8 cellular contexts compared by ENCODE assay signal in the genomic region with DNA sequence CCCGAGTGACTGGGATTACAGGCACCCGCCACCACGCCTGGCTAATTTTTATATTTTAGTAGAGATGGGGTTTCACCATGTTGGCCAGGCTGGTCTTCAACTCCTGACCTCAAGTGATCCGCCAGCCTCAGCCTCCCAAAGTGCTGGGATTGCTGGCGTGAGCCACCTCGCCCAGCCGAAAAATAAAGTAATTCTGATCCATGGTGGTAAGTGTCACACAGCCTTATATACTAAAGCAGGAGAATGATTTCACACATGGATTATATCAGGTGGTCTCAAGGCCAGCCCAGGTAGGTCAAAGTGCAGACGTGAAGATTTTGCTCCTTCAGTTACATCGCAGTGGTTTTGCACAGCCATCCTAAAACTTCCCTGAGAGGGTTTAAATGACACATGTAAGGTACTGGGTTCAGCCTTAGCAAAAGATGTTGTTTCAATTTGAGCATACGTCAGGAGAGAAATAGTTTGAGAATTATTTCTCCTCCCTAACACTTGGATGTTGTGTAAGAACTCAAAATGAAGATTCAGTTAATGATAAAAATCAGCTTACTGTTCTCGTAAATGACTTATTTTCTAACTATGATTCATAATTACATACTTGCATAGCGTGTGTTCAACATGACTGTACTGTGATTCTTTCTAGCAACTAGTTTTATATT.
DNase-seq lines count a peak whose midpoint lies in the region; ATAC-seq and TF ChIP-seq lines count a peak whose summit lies in the region.

No MANE protein-coding gene starts in this region.

- H3K4me3 ChIP-seq in CD4-positive, CD25-positive, alpha-beta regulatory T cell (ENCODE audit: low read depth, low read length), result peak overlapping the region; percentile 72

- no peaks in the 10 kb centered on the region for H3K9me3 ChIP-seq in CD4-positive, CD25-positive, alpha-beta regulatory T cell (ENCODE audit: control insufficient read depth in 2 of 2, low read length in 2 of 2)

- no peaks in the 10 kb centered on the region for H3K27me3 Mint-ChIP-seq in CD4-positive, CD25-positive, alpha-beta regulatory T cell
- peaks cover 1% of the 10 kb centered on the region for H3K27me3 Mint-ChIP-seq in IgD-negative memory B cell
- H3K27me3 Mint-ChIP-seq in activated naive CD8-positive, alpha-beta T cell, result no peaks in the 10 kb centered on the region
- H3K27me3 Mint-ChIP-seq in memory B cell, result no peaks in the 10 kb centered on the region
- H3K27me3 Mint-ChIP-seq in nephron progenitor cell (ENCODE audit: low read depth, poor library complexity), result no peaks in the 10 kb centered on the region

- ATAC-seq in CD4-positive, CD25-positive, alpha-beta regulatory T cell (ENCODE audit: low read depth in 2 of 2), result peak; percentile 54 to 57
- ATAC-seq in memory B cell (ENCODE audit: low read depth) (no peak), GM19463 (IDR thresholded peaks at IDR 0.05; ENCODE audit: unreplicated experiment) (no peak), GM18511 (IDR thresholded peaks at IDR 0.05; ENCODE audit: unreplicated experiment) (no peak)

- no peak for TF ChIP-seq CTCF in nephron progenitor cell (IDR thresholded peaks at IDR 0.05)

- H3K4me1 Mint-ChIP-seq in CD4-positive, CD25-positive, alpha-beta regulatory T cell, result peaks cover 35 to 63% (median 50%) of the 10 kb centered on the region in 4 donors
- peaks cover 35 to 40% (median 39%) of the 10 kb centered on the region in 3 donors for H3K4me1 Mint-ChIP-seq in IgD-negative memory B cell
- peaks cover 53% of the 10 kb centered on the region for H3K4me1 Mint-ChIP-seq in activated naive CD8-positive, alpha-beta T cell (ENCODE audit: low read depth)
- H3K4me1 Mint-ChIP-seq in memory B cell, result peaks cover 34% of the 10 kb centered on the region
- no peaks in the 10 kb centered on the region for H3K4me1 Mint-ChIP-seq in nephron progenitor cell

- H3K27ac Mint-ChIP-seq in CD4-positive, CD25-positive, alpha-beta regulatory T cell, result peak overlapping the region; percentile 92 to 98 (median 95)
- H3K27ac Mint-ChIP-seq in IgD-negative memory B cell (peak overlapping the region; percentile 81 to 91 (median 89)), memory B cell (peak overlapping the region; percentile 91), nephron progenitor cell (no peak overlapping the region)
- H3K27ac Mint-ChIP-seq in activated naive CD8-positive, alpha-beta T cell, result peak overlapping the region; percentile 81

- no peaks in the 10 kb centered on the region for H3K36me3 ChIP-seq in CD4-positive, CD25-positive, alpha-beta regulatory T cell (ENCODE audit: control insufficient read depth, insufficient read depth, low read length)

- H3K27ac ChIP-seq in CD4-positive, CD25-positive, alpha-beta regulatory T cell (ENCODE audit: insufficient read depth, low read length, poor library complexity, severe bottlenecking), result peak overlapping the region; percentile 78

- H3K9me3 Mint-ChIP-seq in CD4-positive, CD25-positive, alpha-beta regulatory T cell, result peaks cover 0 to 2% (median 0%) of the 10 kb centered on the region in 7 donors
- H3K9me3 Mint-ChIP-seq in IgD-negative memory B cell (peaks cover 0 to 1% (median 0%) of the 10 kb centered on the region in 3 donors), memory B cell (no peaks in the 10 kb centered on the region), nephron progenitor cell (peaks cover 6% of the 10 kb centered on the region)
- H3K9me3 Mint-ChIP-seq in activated naive CD8-positive, alpha-beta T cell (ENCODE audit: low read depth), result no peaks in the 10 kb centered on the region

- peak overlapping the region; percentile 43 to 90 (median 62) for H3K4me3 Mint-ChIP-seq in CD4-positive, CD25-positive, alpha-beta regulatory T cell
- H3K4me3 Mint-ChIP-seq in IgD-negative memory B cell (peak overlapping the region; percentile 48 to 91 (median 65)), memory B cell (peak overlapping the region; percentile 24), nephron progenitor cell (no peak overlapping the region)
- no peak overlapping the region for H3K4me3 Mint-ChIP-seq in activated naive CD8-positive, alpha-beta T cell

- DNase-seq in CD4-positive, CD25-positive, alpha-beta regulatory T cell, result peak in 2 of 3 donors; percentile 44 to 76
- DNase-seq in memory B cell (ENCODE audit: low spot score in 2 of 2) (no peak), nephron progenitor cell (no peak)
- DNase-seq in activated effector memory CD4-positive, alpha-beta T cell treated with Interleukin-2 at 50 U/mL for 16 hours, result no peak

- peaks cover 61% of the 10 kb centered on the region for H3K4me1 ChIP-seq in CD4-positive, CD25-positive, alpha-beta regulatory T cell (ENCODE audit: control insufficient read depth, insufficient read depth, low read length, poor library complexity, severe bottlenecking)

- H3K27me3 ChIP-seq in CD4-positive, CD25-positive, alpha-beta regulatory T cell (ENCODE audit: control insufficient read depth, insufficient read depth, low read length), result no peaks in the 10 kb centered on the region

- H3K36me3 Mint-ChIP-seq in CD4-positive, CD25-positive, alpha-beta regulatory T cell, result no peaks in the 10 kb centered on the region
- H3K36me3 Mint-ChIP-seq in IgD-negative memory B cell, result no peaks in the 10 kb centered on the region
- H3K36me3 Mint-ChIP-seq in activated naive CD8-positive, alpha-beta T cell, result peaks cover 7% of the 10 kb centered on the region
- no peaks in the 10 kb centered on the region for H3K36me3 Mint-ChIP-seq in memory B cell
- no peaks in the 10 kb centered on the region for H3K36me3 Mint-ChIP-seq in nephron progenitor cell (ENCODE audit: low read depth)

Comparison
In these comparisons a context has a peak if more than half of its experiments do, and no peak if none do; other contexts are left out.
1. ATAC-seq: peak in CD4-positive, CD25-positive, alpha-beta regulatory T cell (2 of 2); none in memory B cell (single experiment), GM19463 (single experiment) and GM18511 (single experiment).
2. DNase-seq: peak in CD4-positive, CD25-positive, alpha-beta regulatory T cell (2 of 3); none in memory B cell (0 of 2), nephron progenitor cell (single experiment) and activated effector memory CD4-positive, alpha-beta T cell treated with Interleukin-2 at 50 U/mL for 16 hours (single experiment).
3. H3K4me3 Mint-ChIP-seq: peak in CD4-positive, CD25-positive, alpha-beta regulatory T cell (4 of 4), IgD-negative memory B cell (4 of 4) and memory B cell (single experiment); none in activated naive CD8-positive, alpha-beta T cell (single experiment) and nephron progenitor cell (single experiment).